1 cellular context compared by ENCODE assay signal in the genomic region with DNA sequence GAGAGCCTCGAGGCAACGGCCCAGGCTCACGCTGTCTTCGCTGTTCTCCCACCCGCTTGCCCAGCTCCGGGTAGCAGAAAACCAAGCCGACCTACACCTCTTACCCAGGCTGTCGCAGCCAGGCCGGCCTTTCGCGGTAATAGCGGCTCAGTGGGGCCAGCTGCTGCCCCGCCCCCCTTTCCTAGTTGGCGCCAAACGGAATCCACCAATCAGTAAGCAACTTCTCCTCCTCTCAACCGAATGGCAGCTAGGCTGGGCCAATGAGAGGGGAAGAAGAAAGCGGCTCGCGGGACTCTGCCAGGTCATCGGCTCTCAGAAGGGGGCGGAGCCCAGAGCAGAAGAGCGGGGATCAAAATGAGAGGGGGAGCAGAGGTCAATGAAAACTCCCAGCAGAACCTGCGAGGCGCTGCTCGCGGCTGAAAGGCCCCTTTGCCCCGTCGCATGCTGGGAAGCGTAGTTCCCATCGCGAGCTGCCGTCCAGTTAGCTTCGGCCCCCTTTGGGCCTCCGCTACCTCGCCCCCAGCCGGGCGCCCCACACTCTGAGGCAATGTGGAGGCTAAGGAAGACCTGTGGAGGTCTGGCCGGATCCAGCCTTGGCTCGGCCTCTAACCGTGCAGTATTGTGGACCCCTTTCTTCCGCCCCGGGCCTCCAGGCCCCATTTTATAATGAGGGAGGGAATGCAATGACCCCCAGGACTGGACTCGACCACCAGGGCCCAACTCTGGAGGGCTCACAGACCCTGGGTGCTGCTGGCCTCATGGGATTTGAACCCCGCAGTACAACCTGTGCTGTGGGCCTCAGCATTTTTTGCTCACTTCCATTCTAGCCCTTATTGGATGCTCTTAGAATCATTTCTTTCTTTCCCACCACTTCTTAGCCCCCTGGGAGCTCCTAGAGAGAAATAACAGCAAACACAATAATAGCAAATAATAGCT.
TF ChIP-seq lines count a peak whose summit lies in the region.

A gene (minus strand): TSS at position 152 of the 936 bp plus-strand sequence. CDS start 470 bp downstream, outside the sequence.

TF ChIP-seq in H1, 55 proteins besides CTCF, POLR2A, EP300 and RAD21 (continued from another document):
- TF ChIP-seq, protein P1, sequence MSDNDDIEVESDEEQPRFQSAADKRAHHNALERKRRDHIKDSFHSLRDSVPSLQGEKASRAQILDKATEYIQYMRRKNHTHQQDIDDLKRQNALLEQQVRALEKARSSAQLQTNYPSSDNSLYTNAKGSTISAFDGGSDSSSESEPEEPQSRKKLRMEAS (IDR thresholded peaks at IDR 0.05): peak; percentile 52; the same call in 1 of the 2 replicates
- TF ChIP-seq EZH2 (IDR thresholded peaks at IDR 0.05; ENCODE audit: low read depth, low read length, severe bottlenecking) (no peak), MAFK (IDR thresholded peaks at IDR 0.05; ENCODE audit: low read depth, low read length) (no peak), HDAC2 (IDR thresholded peaks at IDR 0.05; ENCODE audit: borderline replicate concordance in 1 of 2, low read depth in 2 of 2, low read length in 2 of 2) (peak in 1 of 2 experiments; percentile 92; a peak in 1 of 4 replicates), KDM5A (IDR thresholded peaks at IDR 0.05; ENCODE audit: low read length) (no peak), CBX8 (IDR thresholded peaks at IDR 0.05; ENCODE audit: borderline replicate concordance, low read depth, low read length) (no peak), CBX5 (IDR thresholded peaks at IDR 0.05; ENCODE audit: low read depth, low read length) (no peak), SAP30 (IDR thresholded peaks at IDR 0.05; ENCODE audit: insufficient read depth, insufficient replicate concordance, low read length) (peak; percentile 99), EGR1 (IDR thresholded peaks at IDR 0.05; ENCODE audit: borderline replicate concordance, low read depth, low read length) (no peak), TAF7 (optimal IDR thresholded peaks at IDR 0.05; ENCODE audit: borderline replicate concordance, low read depth, low read length) (peak; percentile 60), TEAD4 (IDR thresholded peaks at IDR 0.05; ENCODE audit: low read depth, low read length) (0 out of 2 replicates have a peak, but pooled peaks have one; percentile 3), TBP (IDR thresholded peaks at IDR 0.05; ENCODE audit: low read depth, low read length) (peak; percentile 78; the same call in 1 of the 2 replicates), POLR2AphosphoS5 (IDR thresholded peaks at IDR 0.05; ENCODE audit: low read depth, low read length) (peak; percentile 95), PHF8 (conservative IDR thresholded peaks at IDR 0.05; ENCODE audit: low read depth, low read length) (peak; percentile 82; the same call in 1 of the 2 replicates), CEBPB (IDR thresholded peaks at IDR 0.05; ENCODE audit: low read depth, low read length) (peak; percentile 28; the same call in 1 of the 2 replicates), SP1 (IDR thresholded peaks at IDR 0.05; ENCODE audit: low read depth, low read length) (peak; percentile 90), KDM4A (IDR thresholded peaks at IDR 0.05; ENCODE audit: low read depth, low read length, severe bottlenecking) (peak; percentile 28)
- TF ChIP-seq, protein P2, sequence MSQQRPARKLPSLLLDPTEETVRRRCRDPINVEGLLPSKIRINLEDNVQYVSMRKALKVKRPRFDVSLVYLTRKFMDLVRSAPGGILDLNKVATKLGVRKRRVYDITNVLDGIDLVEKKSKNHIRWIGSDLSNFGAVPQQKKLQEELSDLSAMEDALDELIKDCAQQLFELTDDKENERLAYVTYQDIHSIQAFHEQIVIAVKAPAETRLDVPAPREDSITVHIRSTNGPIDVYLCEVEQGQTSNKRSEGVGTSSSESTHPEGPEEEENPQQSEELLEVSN (IDR thresholded peaks at IDR 0.05): peak; percentile 79
- TF ChIP-seq, protein P3, sequence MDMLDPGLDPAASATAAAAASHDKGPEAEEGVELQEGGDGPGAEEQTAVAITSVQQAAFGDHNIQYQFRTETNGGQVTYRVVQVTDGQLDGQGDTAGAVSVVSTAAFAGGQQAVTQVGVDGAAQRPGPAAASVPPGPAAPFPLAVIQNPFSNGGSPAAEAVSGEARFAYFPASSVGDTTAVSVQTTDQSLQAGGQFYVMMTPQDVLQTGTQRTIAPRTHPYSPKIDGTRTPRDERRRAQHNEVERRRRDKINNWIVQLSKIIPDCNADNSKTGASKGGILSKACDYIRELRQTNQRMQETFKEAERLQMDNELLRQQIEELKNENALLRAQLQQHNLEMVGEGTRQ (IDR thresholded peaks at IDR 0.05; ENCODE audit: low read length): no peak
